In genomic region chr16:22188595-22189442, GRCh38 we compare ENCODE assay signal across 1 cellular context.
TF ChIP-seq lines count a peak whose summit lies in the region.

No MANE protein-coding gene starts in this region.

TF ChIP-seq in HCT116, 20 proteins besides CTCF, POLR2A, EP300 and RAD21 (continued from another document):
- TF ChIP-seq REST (IDR thresholded peaks at IDR 0.05; ENCODE audit: low read depth) (no peak), JUND (IDR thresholded peaks at IDR 0.05) (no peak), SRF (IDR thresholded peaks at IDR 0.05; ENCODE audit: low read depth) (no peak), TCF7L2 (IDR thresholded peaks at IDR 0.05; ENCODE audit: borderline replicate concordance, extremely low read depth, insufficient read depth, insufficient read length) (no peak), EZH2 (IDR thresholded peaks at IDR 0.05) (no peak), ELF1 (IDR thresholded peaks at IDR 0.05; ENCODE audit: borderline replicate concordance, low read depth) (no peak), ATF3 (IDR thresholded peaks at IDR 0.05) (no peak), FOSL1 (IDR thresholded peaks at IDR 0.05; ENCODE audit: low read depth) (no peak)
